ENCODE assay signal across 8 cellular contexts in genomic region chr1:3491291-3492246, GRCh38. TPM values are rescaled to one million over a fixed set of nuclear protein-coding genes. Genes with fewer than 3 reads are reported as not detected.
A peak's percentile ranks its signal among the peaks of the same experiment; 100 is the strongest.
DNase-seq lines count a peak whose midpoint lies in the region; ATAC-seq and TF ChIP-seq lines count a peak whose summit lies in the region.

No MANE protein-coding gene starts in this region.

- CTCF ChIA-PET in CD4-positive, alpha-beta T cell (lab: Charles Lee) = interaction anchor here (0.7 to 1.5 kb wide), 4 partner anchors 36 to 129 kb away, joined by 3 to 12 read pairs (median 4); no protein-coding TSS in a partner anchor

- DNase-seq in CD4-positive, alpha-beta T cell = peak; percentile 77 to 88 (median 84)
- DNase-seq in GM20000 (ENCODE audit: low spot score) = peak; percentile 93
- peak; percentile 21 for DNase-seq in NCI-H1092 treated with DMSO at 0.1 percent for 48 hours (lab: John Stamatoyannopoulos, UW)
- DNase-seq in activated CD4-positive, CD25-positive, alpha-beta regulatory T cell treated with anti-CD3 and anti-CD28 coated beads, Interleukin-2, amount 50 U/mL, for 72 hours = peak; percentile 91
- DNase-seq in caudate nucleus (lab: John Stamatoyannopoulos, UW) = peak in 54 of 61 donors; percentile 17 to 81 (median 50)
- DNase-seq in kidney tubule cell (ENCODE audit: low spot score) = peak; percentile 65
- peak; percentile 87 to 90 for DNase-seq in stimulated activated CD4-positive, alpha-beta T cell treated with anti-CD3 and anti-CD28 coated beads, Interleukin-2, amount 100 ng/mL, for 48 hours

- H3K27ac ChIP-seq in CD4-positive, alpha-beta T cell (ENCODE audit: low read depth, low read length) = no peak overlapping the region
- H3K27ac ChIP-seq in caudate nucleus (ENCODE audit: low read depth, low read length) = no peak overlapping the region

- intact Hi-C loops in CD4-positive, alpha-beta T cell (cut with DNase I, micrococcal nuclease) = loop anchor here (1.0 to 5.0 kb wide), 4 partner anchors 37 to 859 kb away; partner anchors contain the start of gene MMEL1 (in 1 of the 2)

- no peaks in the 10 kb centered on the region for H3K27me3 ChIP-seq in CD4-positive, alpha-beta T cell (ENCODE audit: control insufficient read depth, insufficient read depth, low read length)

- H3K27ac Mint-ChIP-seq in CD4-positive, alpha-beta T cell = no peak overlapping the region

- peak; percentile 100 for ATAC-seq in CD4-positive, alpha-beta T cell (ENCODE audit: poor library complexity)
- ATAC-seq in HG03378 (IDR thresholded peaks at IDR 0.05; ENCODE audit: unreplicated experiment) = no peak

- peaks cover 15% of the 10 kb centered on the region for H3K36me3 Mint-ChIP-seq in CD4-positive, alpha-beta T cell (ENCODE audit: low read depth)

- H3K27me3 Mint-ChIP-seq in CD4-positive, alpha-beta T cell = no peaks in the 10 kb centered on the region

- POLR2A ChIA-PET in CD4-positive, alpha-beta T cell (lab: Charles Lee) = interaction anchor here (0.9 to 1.2 kb wide), 3 partner anchors 10 to 127 kb away, joined by 3 to 5 read pairs (median 5); no protein-coding TSS in a partner anchor

- peaks cover 8% of the 10 kb centered on the region for H3K9me3 Mint-ChIP-seq in CD4-positive, alpha-beta T cell

- no peak overlapping the region for H3K4me3 Mint-ChIP-seq in CD4-positive, alpha-beta T cell

- H3K9me3 ChIP-seq in CD4-positive, alpha-beta T cell (ENCODE audit: control insufficient read depth, low read length) = peaks cover 3% of the 10 kb centered on the region

- peaks cover 6% of the 10 kb centered on the region for H3K4me1 Mint-ChIP-seq in CD4-positive, alpha-beta T cell (ENCODE audit: low read depth)

- peak; percentile 99 for TF ChIP-seq CTCF in CD4-positive, alpha-beta T cell (IDR thresholded peaks at IDR 0.05)
- TF ChIP-seq CTCF in GM20000 (IDR thresholded peaks at IDR 0.05; ENCODE audit: extremely low read depth, missing control alignments) = peak; percentile 99

RNA-seq across cellular contexts. Expression of gene ARHGEF16, which starts 37.1 kb away (rescaled TPM):
- under 1 TPM; 0.11 to 0.22 TPM for total RNA-seq in CD4-positive, alpha-beta T cell

Comparison
In these comparisons a context has a peak if more than half of its experiments do, and no peak if none do; other contexts are left out.
1. DNase-seq: peak in every context shown above with its lines; median percentile 93 in GM20000; 91 in activated CD4-positive, CD25-positive, alpha-beta regulatory T cell treated with anti-CD3 and anti-CD28 coated beads, Interleukin-2, amount 50 U/mL, for 72 hours; 88 in stimulated activated CD4-positive, alpha-beta T cell treated with anti-CD3 and anti-CD28 coated beads, Interleukin-2, amount 100 ng/mL, for 48 hours; 84 in CD4-positive, alpha-beta T cell; 65 in kidney tubule cell; 50 in caudate nucleus; 21 in NCI-H1092 treated with DMSO at 0.1 percent for 48 hours.